In genomic region chr10:30455816-30456215, GRCh38 we compare ENCODE assay signal across 8 cellular contexts. TPM values are rescaled to one million over a fixed set of nuclear protein-coding genes. Genes with fewer than 3 reads are reported as not detected.
DNase-seq lines count a peak whose midpoint lies in the region; ATAC-seq and TF ChIP-seq lines count a peak whose summit lies in the region.

No MANE protein-coding gene starts in this region.

- H3K4me3 Mint-ChIP-seq in CD14-positive monocyte = peak overlapping the region in 1 of 2 donors; percentile 58

- no peak overlapping the region for H3K4me3 ChIP-seq in RWPE2 (ENCODE audit: severe bottlenecking)
- H3K4me3 ChIP-seq in left lung = no peak overlapping the region

- ATAC-seq in GM21367 (IDR thresholded peaks at IDR 0.05; ENCODE audit: unreplicated experiment) (peak; percentile 63), RWPE2 (ENCODE audit: low read depth) (no peak), left lung (peak; percentile 15)

- H3K9me3 Mint-ChIP-seq in CD14-positive monocyte = peaks cover 0 to 2% (median 0%) of the 10 kb centered on the region in 7 donors

- H3K27me3 ChIP-seq in RWPE2 (ENCODE audit: insufficient read depth, poor library complexity, severe bottlenecking) (no peaks in the 10 kb centered on the region), left lung (no peaks in the 10 kb centered on the region)

- intact Hi-C loops in CD14-positive monocyte (cut with micrococcal nuclease) (loop anchor here in 1 of 2 donors (5.0 kb wide), 1 partner anchor 36 kb away; no protein-coding TSS in a partner anchor), left lung (cut with DNase I) (no loop called here)

- peak overlapping the region; percentile 54 to 85 (median 73) for H3K27ac Mint-ChIP-seq in CD14-positive monocyte

- in situ Hi-C loops in ACHN (cut with HindIII; ENCODE audit: low pct_ligation_motif_present, low pct_unique_long_range_greater_than_20kb, low sequenced_read_pairs) = no loop called here

- H3K27me3 Mint-ChIP-seq in CD14-positive monocyte (ENCODE audit: low read depth in 3 of 3) = peaks cover 0 to 2% (median 0%) of the 10 kb centered on the region in 3 donors

- TF ChIP-seq CTCF in CD14-positive monocyte (IDR thresholded peaks at IDR 0.05) (no peak), RWPE2 (IDR thresholded peaks at IDR 0.05; ENCODE audit: poor library complexity, severe bottlenecking) (no peak), left lung (IDR thresholded peaks at IDR 0.05) (no peak)

- H3K36me3 ChIP-seq in RWPE2 (ENCODE audit: low read depth) (peaks cover 23% of the 10 kb centered on the region), left lung (peaks cover 0 to 94% of the 10 kb centered on the region in 2 donors)

- H3K9me3 ChIP-seq in RWPE2 (ENCODE audit: severe bottlenecking) = no peaks in the 10 kb centered on the region
- no peaks in the 10 kb centered on the region for H3K9me3 ChIP-seq in left lung

- H3K27ac ChIP-seq in RWPE2 (ENCODE audit: poor library complexity, severe bottlenecking) = peak overlapping the region; percentile 58
- peak overlapping the region; percentile 79 to 88 for H3K27ac ChIP-seq in left lung

- peaks cover 53% of the 10 kb centered on the region for H3K4me1 Mint-ChIP-seq in CD14-positive monocyte

- peaks cover 4% of the 10 kb centered on the region for H3K4me1 ChIP-seq in RWPE2 (ENCODE audit: insufficient read depth, poor library complexity, severe bottlenecking)
- peaks cover 22 to 85% of the 10 kb centered on the region in 2 donors for H3K4me1 ChIP-seq in left lung

- H3K36me3 Mint-ChIP-seq in CD14-positive monocyte = peaks cover 61 to 62% of the 10 kb centered on the region in 2 donors

- DNase-seq in CD14-positive monocyte (ENCODE audit: low spot score) = no peak
- DNase-seq in RWPE2 (ENCODE audit: low spot score) = no peak
- DNase-seq in left lung = no peak
- DNase-seq in SK-N-DZ (ENCODE audit: low spot score) = no peak
- DNase-seq in ACHN = no peak
- no peak for DNase-seq in occipital lobe (lab: John Stamatoyannopoulos, UW)
- DNase-seq in NCI-H128 (lab: John Stamatoyannopoulos, UW; ENCODE audit: unreplicated experiment) = no peak

RNA-seq across cellular contexts. Expression of gene MAP3K8, which starts 21.8 kb away (rescaled TPM):
- 10 to 100 TPM; 54.5 to 59.2 TPM for polyA plus RNA-seq in CD14-positive monocyte
- total RNA-seq in left lung (10 to 100 TPM; 25.2 to 57.3 TPM), occipital lobe (8.0 TPM)
- 0.14 and 0.39 TPM in 2 replicates for polyA plus RNA-seq in SK-N-DZ (2014; cell fraction: cytosol; rRNA removed)
- 0.35 and 1.2 TPM in 2 replicates for polyA plus RNA-seq in SK-N-DZ (2014; cell fraction: nucleus; rRNA removed)
